ENCODE assay signal across 10 cellular contexts in the genomic region with DNA sequence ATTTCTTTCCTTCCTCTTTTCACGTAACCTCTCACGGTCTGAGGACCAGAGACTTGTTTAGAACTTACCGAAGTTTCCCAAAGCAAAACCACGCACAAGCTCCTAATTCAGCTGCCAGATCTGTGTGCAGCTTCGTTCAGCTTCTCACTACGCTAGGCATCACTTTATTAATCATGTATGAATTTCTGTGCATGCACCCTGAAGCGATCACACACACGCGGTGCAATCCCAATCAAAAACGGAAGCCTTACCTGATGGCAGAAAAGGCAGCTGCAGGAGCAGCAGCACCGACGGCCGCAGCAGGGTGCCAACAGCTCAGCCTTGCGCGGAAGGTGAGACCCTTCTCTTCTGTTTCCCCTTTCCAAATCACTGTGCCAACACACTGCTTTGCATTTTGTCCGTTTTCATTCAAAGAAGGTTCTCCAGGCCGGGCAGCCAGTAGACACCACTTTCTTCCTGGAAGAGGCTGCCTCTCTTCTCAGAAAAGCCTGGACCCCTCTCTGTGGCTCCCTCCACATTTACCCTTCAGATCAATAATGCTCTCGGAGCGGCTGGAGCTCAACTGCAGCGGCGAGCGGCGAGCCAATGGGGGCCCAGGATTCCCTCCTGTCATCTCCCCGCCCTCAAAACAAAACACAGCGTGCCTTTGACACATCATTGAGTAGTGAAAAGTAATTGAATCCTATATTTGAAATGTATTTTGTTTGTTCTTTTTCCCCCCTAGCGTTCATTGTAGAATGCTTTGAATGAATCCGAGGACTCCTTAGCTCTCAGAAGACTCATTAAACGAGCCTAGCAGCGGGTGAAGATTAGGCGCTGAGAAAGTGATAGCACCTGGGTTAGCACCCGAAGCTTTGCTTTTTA. TPM values are rescaled to one million over a fixed set of nuclear protein-coding genes. Genes with fewer than 3 reads are reported as not detected.
DNase-seq lines count a peak whose midpoint lies in the region; ATAC-seq and TF ChIP-seq lines count a peak whose summit lies in the region.
"Had no signal": no experiment of that assay in that cellular context is flagged by ENCODE, and none has a peak within 500 bp of the region (broad histone marks: within the 10 kb centered on the region; RNA-seq: fewer than 3 reads in every experiment).

A gene (minus strand): TSS at position 538 of the 864 bp plus-strand sequence.

- no peak for TF ChIP-seq POLR2A in prostate gland (IDR thresholded peaks at IDR 0.05)

- H2BK15ac ChIP-seq in neuronal stem cell (ENCODE audit: low read length) = no peak within 1 kb of the TSS

- peak within 1 kb of the TSS; percentile 90 for H3K4me2 ChIP-seq in neuronal stem cell (ENCODE audit: insufficient read depth, low read length, poor library complexity, severe bottlenecking)

- H3K14ac ChIP-seq in neuronal stem cell (ENCODE audit: low read length) = no peak within 1 kb of the TSS

- H3K4ac ChIP-seq in neuronal stem cell (ENCODE audit: low read length) = no peak within 1 kb of the TSS

- no peaks in the 10 kb centered on the region for H3K9me3 ChIP-seq in neuronal stem cell (replicated peaks in 1 of 2; ENCODE audit: control insufficient read depth in 2 of 2, insufficient read depth in 1 of 2, low read depth in 1 of 2, low read length in 2 of 2)
- H3K9me3 ChIP-seq in prostate gland = no peaks in the 10 kb centered on the region

- H2BK5ac ChIP-seq in neuronal stem cell (ENCODE audit: low read length) = no peak within 1 kb of the TSS

- H3K4me1 ChIP-seq in neuronal stem cell (ENCODE audit: control insufficient read depth in 2 of 2, insufficient read depth in 1 of 2, low read depth in 1 of 2, low read length in 2 of 2) = peaks cover 0 to 5% of the 10 kb centered on the region in 2 donors
- H3K4me1 ChIP-seq in prostate gland (replicated peaks) = no peaks in the 10 kb centered on the region

- H2AK5ac ChIP-seq in neuronal stem cell (ENCODE audit: low read depth, low read length) = no peak within 1 kb of the TSS

- no peak within 1 kb of the TSS for H4K91ac ChIP-seq in neuronal stem cell (ENCODE audit: low read depth, low read length, poor library complexity)

- peak within 1 kb of the TSS in 9 of 59 donors; percentile 10 to 66 (median 33) for H3K27ac ChIP-seq in dorsolateral prefrontal cortex
- no peak within 1 kb of the TSS for H3K27ac ChIP-seq in neuronal stem cell (replicated peaks; ENCODE audit: low read length)
- no peak within 1 kb of the TSS for H3K27ac ChIP-seq in prostate gland
- H3K27ac ChIP-seq: HL-60 had no signal

- H4K8ac ChIP-seq in neuronal stem cell (ENCODE audit: low read depth, low read length) = no peak within 1 kb of the TSS

- H3K4me3 ChIP-seq in dorsolateral prefrontal cortex (peak within 1 kb of the TSS; percentile 30 to 73 (median 58)), neuronal stem cell (ENCODE audit: low read length in 2 of 2) (peak within 1 kb of the TSS; percentile 36 to 65), prostate gland (peak within 1 kb of the TSS in 1 of 2 donors; percentile 6)

- intact Hi-C loops in dorsolateral prefrontal cortex (cut with DNase I) = no loop called here
- intact Hi-C loops in prostate gland (cut with DNase I) = no loop called here

- DNase-seq in DMS53 (lab: John Stamatoyannopoulos, UW) (peak; percentile 45), NCI-H82 (lab: John Stamatoyannopoulos, UW) (peak; percentile 70), dorsolateral prefrontal cortex (peak in 7 of 10 donors; percentile 5 to 52 (median 34)), neuronal stem cell (ENCODE audit: low spot score) (peak; percentile 50), prostate gland (ENCODE audit: low spot score) (no peak), CD1c-positive myeloid dendritic cell (ENCODE audit: extremely low spot score) (no peak)

- H3K79me1 ChIP-seq in neuronal stem cell (ENCODE audit: low read depth, low read length) = no peaks in the 10 kb centered on the region

- H2BK12ac ChIP-seq in neuronal stem cell (ENCODE audit: low read length) = no peak within 1 kb of the TSS

- no peak within 1 kb of the TSS for H2BK120ac ChIP-seq in neuronal stem cell (ENCODE audit: low read depth, low read length)

- TF ChIP-seq CTCF in dorsolateral prefrontal cortex (IDR thresholded peaks at IDR 0.05 in 54 of 56, conservative IDR thresholded peaks at IDR 0.05 in 2 of 56; ENCODE audit: low read depth in 1 of 56, partially characterized antibody in 56 of 56) (peak in 1 of 56 donors; percentile 6), prostate gland (IDR thresholded peaks at IDR 0.05) (no peak)

- peaks cover 0 to 47% (median 0%) of the 10 kb centered on the region in 45 donors for H3K27me3 ChIP-seq in dorsolateral prefrontal cortex
- peaks cover 0 to 33% (median 0%) of the 10 kb centered on the region in 3 experiments for H3K27me3 ChIP-seq in neuronal stem cell (ENCODE audit: control insufficient read depth in 3 of 3, insufficient read depth in 3 of 3, low read depth in 1 of 3, low read length in 3 of 3)
- no peaks in the 10 kb centered on the region for H3K27me3 ChIP-seq in prostate gland (replicated peaks; ENCODE audit: insufficient read depth)

- H3K36me3 ChIP-seq in neuronal stem cell (replicated peaks in 1 of 2; ENCODE audit: control insufficient read depth in 2 of 2, insufficient read depth in 2 of 2, low read length in 2 of 2) (no peaks in the 10 kb centered on the region), prostate gland (no peaks in the 10 kb centered on the region)

- H3K18ac ChIP-seq in neuronal stem cell (ENCODE audit: low read length) = no peak within 1 kb of the TSS

- ATAC-seq in HG02623 (IDR thresholded peaks at IDR 0.05; ENCODE audit: unreplicated experiment) = peak; percentile 38
- no peak for ATAC-seq in GM21381 (IDR thresholded peaks at IDR 0.05; ENCODE audit: unreplicated experiment)

- H3K23ac ChIP-seq in neuronal stem cell (ENCODE audit: low read depth, low read length, poor library complexity) = no peak within 1 kb of the TSS

- no peak within 1 kb of the TSS for H3K9ac ChIP-seq in neuronal stem cell (ENCODE audit: low read depth, low read length, poor library complexity)

- H2AFZ ChIP-seq in neuronal stem cell (ENCODE audit: low read length) = peak within 1 kb of the TSS; percentile 89

- no CpG with 5 or more reads among the region's 31 CpGs for whole genome bisulfite sequencing in neuronal stem cell (ENCODE audit: extremely low coverage in 2 of 2, insufficient read length in 2 of 2, insufficient replicate concordance in 1 of 2), 2 donors
- WGBS in prostate gland = 2% methylated on average over 31 of the region's 31 CpGs

RNA-seq across cellular contexts. Expression of the gene that starts here (rescaled TPM):
- total RNA-seq in dorsolateral prefrontal cortex = 10 to 100 TPM in 118 of 120 experiments, 1 to 10 TPM in 2; 6.2 to 29.8 (median 18.0) TPM
- 0.04 TPM for polyA plus RNA-seq in neuronal stem cell (2013, experiment 1 of 2)
- polyA plus RNA-seq in neuronal stem cell (2013, experiment 2 of 2) = 0.03 TPM
- 1 to 10 TPM in 1 of 2 donors, under 1 TPM in 1; 0.14 to 1.0 TPM for total RNA-seq in prostate gland
- total RNA-seq: fibroblast of lung had no signal

Comparison
In these comparisons a context has a peak if more than half of its experiments do, and no peak if none do; other contexts are left out.
1. DNase-seq: peak in DMS53 (single experiment), NCI-H82 (single experiment), dorsolateral prefrontal cortex (7 of 10) and neuronal stem cell (single experiment); none in prostate gland (single experiment) and CD1c-positive myeloid dendritic cell (single experiment).